Comparison of ENCODE assay signal across 1 cellular context in genomic region chr20:23114018-23114417, GRCh38.
TF ChIP-seq lines count a peak whose summit lies in the region.

No MANE protein-coding gene starts in this region.

TF ChIP-seq in K562, 482 proteins besides CTCF, POLR2A, EP300 and RAD21 (continued from another document):
- TF ChIP-seq ELF1 (tag; IDR thresholded peaks at IDR 0.05) = 0 out of 2 replicates have a peak, but pooled peaks have one; percentile 29
